Comparison of ENCODE assay signal across 29 cellular contexts in the genomic region with DNA sequence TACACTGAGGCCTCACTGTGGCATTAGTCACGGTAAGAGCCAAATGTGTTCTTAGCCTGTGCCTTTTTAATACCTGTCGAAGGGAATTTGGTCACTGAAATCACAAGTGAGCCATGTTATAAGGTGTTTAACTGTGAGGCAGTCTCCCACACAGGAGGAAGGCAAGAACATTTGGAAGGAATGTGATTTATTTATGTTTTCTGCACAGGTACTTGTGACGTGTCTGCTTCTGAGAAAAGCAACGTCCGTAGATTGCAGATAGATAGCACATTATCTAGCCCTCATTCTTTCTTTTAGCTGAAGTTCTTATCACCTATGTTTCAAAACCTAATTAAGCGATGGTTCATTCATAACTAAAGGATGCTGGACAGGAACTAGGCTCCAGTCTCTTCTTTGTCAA.
"Had no signal": no experiment of that assay in that cellular context is flagged by ENCODE, and none has a peak within 500 bp of the region (broad histone marks: within the 10 kb centered on the region; RNA-seq: fewer than 3 reads in every experiment).

No MANE protein-coding gene starts in this region.

- H3K4me3 Mint-ChIP-seq: naive thymus-derived CD4-positive, alpha-beta T cell; natural killer cell; nephron; stimulated activated effector memory CD8-positive, alpha-beta T cell treated with anti-CD3 and anti-CD28 coated beads, Interleukin-12 subunit alpha, Interleukin-12 subunit beta, amount 100 ng/mL, for 72 hours; stimulated activated naive B cell treated with anti-CD40 and anti-IgM and Interleukin-4, amounts not matched to agents 10 μg/mL and 1 μg/mL and 100 μg/mL, for 72 hours; stimulated activated naive CD8-positive, alpha-beta T cell treated with anti-CD3 and anti-CD28 coated beads, Interleukin-15, Interleukin-2, amounts not matched to agents 100 ng/mL and 50 ng/mL, for 24 hours; type B pancreatic cell had no signal

- H3K27ac ChIP-seq: neutrophil, pancreas, psoas muscle, right lobe of liver, sigmoid colon, stomach, thoracic aorta, thyroid gland, tibial nerve, upper lobe of right lung, vagina had no signal

- ATAC-seq: naive thymus-derived CD4-positive, alpha-beta T cell; natural killer cell; pancreas; psoas muscle; right cardiac atrium; right lobe of liver; stimulated activated effector memory CD8-positive, alpha-beta T cell treated with anti-CD3 and anti-CD28 coated beads, Interleukin-12 subunit alpha, Interleukin-12 subunit beta, amount 100 ng/mL, for 72 hours; stimulated activated naive B cell treated with anti-CD40 and anti-IgM and Interleukin-4, amounts not matched to agents 10 μg/mL and 1 μg/mL and 100 μg/mL, for 72 hours; upper lobe of right lung had no signal

- H3K4me3 ChIP-seq: pancreas, psoas muscle, right lobe of liver, sigmoid colon, stomach, thoracic aorta, thyroid gland, tibial nerve, upper lobe of right lung, vagina had no signal

- H3K36me3 Mint-ChIP-seq: naive thymus-derived CD4-positive, alpha-beta T cell; natural killer cell; stimulated activated effector memory CD8-positive, alpha-beta T cell treated with anti-CD3 and anti-CD28 coated beads, Interleukin-12 subunit alpha, Interleukin-12 subunit beta, amount 100 ng/mL, for 72 hours; stimulated activated naive B cell treated with anti-CD40 and anti-IgM and Interleukin-4, amounts not matched to agents 10 μg/mL and 1 μg/mL and 100 μg/mL, for 72 hours had no signal

- FAIRE-seq: pancreas, small intestine, urothelium cell line had no signal

- H3K9me3 Mint-ChIP-seq: natural killer cell; nephron; stimulated activated effector memory CD8-positive, alpha-beta T cell treated with anti-CD3 and anti-CD28 coated beads, Interleukin-12 subunit alpha, Interleukin-12 subunit beta, amount 100 ng/mL, for 72 hours; stimulated activated naive B cell treated with anti-CD40 and anti-IgM and Interleukin-4, amounts not matched to agents 10 μg/mL and 1 μg/mL and 100 μg/mL, for 72 hours; stimulated activated naive CD8-positive, alpha-beta T cell treated with anti-CD3 and anti-CD28 coated beads, Interleukin-15, Interleukin-2, amounts not matched to agents 100 ng/mL and 50 ng/mL, for 24 hours; type B pancreatic cell had no signal

- DNase-seq: naive thymus-derived CD4-positive, alpha-beta T cell; natural killer cell; nucleus accumbens; pancreas; posterior cingulate gyrus; psoas muscle; right cardiac atrium; right lobe of liver; sigmoid colon; small intestine; stimulated activated CD4-positive, alpha-beta T cell treated with anti-CD3 and anti-CD28 coated beads, Interleukin-15, amount 100 ng/mL, for 24 hours; stimulated activated CD4-positive, alpha-beta T cell treated with anti-CD3 and anti-CD28 coated beads, Interleukin-2, amount 100 ng/mL, for 24 hours; stimulated activated CD4-positive, alpha-beta T cell treated with anti-CD3 and anti-CD28 coated beads, Interleukin-2, amount 100 ng/mL, for 48 hours; stimulated activated CD4-positive, alpha-beta T cell treated with anti-CD3 and anti-CD28 coated beads, Interleukin-4, amount 100 ng/mL, for 24 hours; stimulated activated naive B cell treated with anti-CD40 and anti-IgM and Interleukin-4, amounts not matched to agents 10 μg/mL and 1 μg/mL and 100 μg/mL, for 72 hours; stimulated activated naive CD4-positive, alpha-beta T cell treated with Interleukin-2 at 50 U/mL for 16 hours; stomach; thyroid gland; upper lobe of right lung had no signal

- H3K27me3 Mint-ChIP-seq: progenitor cell of endocrine pancreas; stimulated activated naive CD8-positive, alpha-beta T cell treated with anti-CD3 and anti-CD28 coated beads, Interleukin-15, Interleukin-2, amounts not matched to agents 100 ng/mL and 50 ng/mL, for 24 hours had no signal

- H3K4me1 ChIP-seq: pancreas, psoas muscle, right lobe of liver, sigmoid colon, stomach, thyroid gland, tibial nerve, upper lobe of right lung, vagina had no signal

- H3K4me1 Mint-ChIP-seq: naive thymus-derived CD4-positive, alpha-beta T cell; natural killer cell; nephron; stimulated activated effector memory CD8-positive, alpha-beta T cell treated with anti-CD3 and anti-CD28 coated beads, Interleukin-12 subunit alpha, Interleukin-12 subunit beta, amount 100 ng/mL, for 72 hours had no signal

- H3K27me3 ChIP-seq: pancreas, right lobe of liver, sigmoid colon, stomach, thyroid gland, tibial nerve, upper lobe of right lung, vagina had no signal

- H3K27ac Mint-ChIP-seq: naive thymus-derived CD4-positive, alpha-beta T cell; natural killer cell; nephron; progenitor cell of endocrine pancreas; stimulated activated effector memory CD8-positive, alpha-beta T cell treated with anti-CD3 and anti-CD28 coated beads, Interleukin-12 subunit alpha, Interleukin-12 subunit beta, amount 100 ng/mL, for 72 hours; stimulated activated naive B cell treated with anti-CD40 and anti-IgM and Interleukin-4, amounts not matched to agents 10 μg/mL and 1 μg/mL and 100 μg/mL, for 72 hours; stimulated activated naive CD8-positive, alpha-beta T cell treated with anti-CD3 and anti-CD28 coated beads, Interleukin-15, Interleukin-2, amounts not matched to agents 100 ng/mL and 50 ng/mL, for 24 hours; type B pancreatic cell had no signal

- H3K36me3 ChIP-seq: neutrophil, pancreas, right lobe of liver, sigmoid colon, stomach, thoracic aorta, thyroid gland, tibial nerve, upper lobe of right lung, vagina had no signal

- H3K9me3 ChIP-seq: neutrophil, pancreas, psoas muscle, right lobe of liver, sigmoid colon, stomach, thoracic aorta, thyroid gland, tibial nerve, upper lobe of right lung, vagina had no signal
